Comparison of ENCODE assay signal across 8 cellular contexts in the genomic region with DNA sequence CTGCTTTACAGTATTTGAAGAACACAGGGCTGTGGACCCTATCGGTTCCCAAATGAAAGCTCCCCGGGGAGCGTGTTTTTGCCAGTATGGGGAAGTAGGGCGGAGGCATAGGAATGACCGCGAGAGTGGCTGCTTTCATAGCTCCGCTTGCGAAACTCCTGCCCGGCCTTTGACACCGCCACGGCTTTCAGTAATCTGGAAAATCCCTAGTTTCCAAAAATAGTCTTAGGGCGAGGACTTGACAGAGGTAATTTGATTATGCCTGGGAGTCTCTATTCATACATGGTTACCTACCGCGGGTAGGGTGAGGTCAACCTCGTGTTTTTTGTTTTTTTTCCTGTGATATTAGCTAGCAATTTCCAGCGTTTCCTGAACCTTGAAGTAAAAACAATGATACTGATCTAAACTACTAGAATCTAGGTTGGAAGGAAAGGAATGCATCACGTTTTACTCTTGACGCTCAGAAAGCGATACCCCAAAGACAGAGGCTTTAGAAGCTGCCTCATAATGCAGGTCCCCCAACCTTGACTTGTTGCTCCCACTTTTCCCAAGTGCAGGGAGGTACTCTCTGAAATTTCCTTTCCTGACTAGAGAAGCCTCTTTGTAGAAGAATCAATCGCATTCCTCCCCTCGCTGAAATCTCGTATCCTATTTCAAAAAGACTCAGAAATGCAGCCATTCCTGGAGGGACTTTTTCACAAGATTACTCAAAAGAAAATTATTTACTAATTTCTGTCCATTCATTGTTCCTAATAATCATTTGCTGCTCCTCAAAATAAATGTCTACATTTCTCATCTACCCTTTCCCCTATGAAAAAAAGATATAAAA. TPM values are rescaled to one million over a fixed set of nuclear protein-coding genes. Genes with fewer than 3 reads are reported as not detected.
DNase-seq lines count a peak whose midpoint lies in the region; ATAC-seq, FAIRE-seq and TF ChIP-seq lines count a peak whose summit lies in the region.

No MANE protein-coding gene starts in this region.

- ATAC-seq in GM21515 (IDR thresholded peaks at IDR 0.05; ENCODE audit: unreplicated experiment) (peak; percentile 30), left cardiac atrium (peak; percentile 72 to 77)
- peak; percentile 48 for ATAC-seq in activated naive CD8-positive, alpha-beta T cell treated with anti-CD3 and anti-CD28 coated beads, Interleukin-2, amount 50 U/mL, for 24 hours

- no peaks in the 10 kb centered on the region for H3K9me3 Mint-ChIP-seq in activated naive CD8-positive, alpha-beta T cell treated with anti-CD3 and anti-CD28 coated beads, Interleukin-2, amount 50 U/mL, for 24 hours

- TF ChIP-seq CTCF in prostate gland (IDR thresholded peaks at IDR 0.05): peak in 1 of 4 experiments; percentile 10

- H3K27ac ChIP-seq in prostate gland: peak overlapping the region; percentile 99 to 100

- intact Hi-C loops in left cardiac atrium (cut with DNase I) (loop anchor here in 1 of 2 donors (1.0 kb wide), 1 partner anchor 13 kb away; no protein-coding TSS in a partner anchor), prostate gland (cut with DNase I) (loop anchor here (1.0 kb wide), 1 partner anchor 14 kb away; no protein-coding TSS in a partner anchor)

- H3K4me3 Mint-ChIP-seq in activated naive CD8-positive, alpha-beta T cell treated with anti-CD3 and anti-CD28 coated beads, Interleukin-2, amount 50 U/mL, for 24 hours: peak overlapping the region; percentile 99

- peak overlapping the region; percentile 87 to 99 for H3K4me3 ChIP-seq in prostate gland

- peak; percentile 28 for TF ChIP-seq POLR2A in prostate gland (IDR thresholded peaks at IDR 0.05)

- H3K36me3 ChIP-seq in prostate gland: no peaks in the 10 kb centered on the region

- WGBS in prostate gland: 6% methylated on average over 22 of the region's 22 CpGs

- peak overlapping the region; percentile 93 for H3K27ac Mint-ChIP-seq in activated naive CD8-positive, alpha-beta T cell treated with anti-CD3 and anti-CD28 coated beads, Interleukin-2, amount 50 U/mL, for 24 hours

- DNase-seq in Daoy (ENCODE audit: low read depth): peak; percentile 87
- peak; percentile 75 for DNase-seq in HT1080 (ENCODE audit: low read depth)
- peak; percentile 87 for DNase-seq in RCC 7860 (ENCODE audit: low spot score)
- DNase-seq in activated naive CD8-positive, alpha-beta T cell treated with anti-CD3 and anti-CD28 coated beads, Interleukin-2, amount 50 U/mL, for 24 hours: peak; percentile 67
- peak; percentile 92 for DNase-seq in left cardiac atrium
- DNase-seq in prostate gland (ENCODE audit: low spot score): peak; percentile 72
- no peak for DNase-seq in ecto neural progenitor cell (ENCODE audit: low spot score)

- peaks cover 41% of the 10 kb centered on the region for H3K4me1 Mint-ChIP-seq in activated naive CD8-positive, alpha-beta T cell treated with anti-CD3 and anti-CD28 coated beads, Interleukin-2, amount 50 U/mL, for 24 hours

- H3K27me3 ChIP-seq in prostate gland (replicated peaks; ENCODE audit: insufficient read depth): no peaks in the 10 kb centered on the region

- H3K36me3 Mint-ChIP-seq in activated naive CD8-positive, alpha-beta T cell treated with anti-CD3 and anti-CD28 coated beads, Interleukin-2, amount 50 U/mL, for 24 hours (ENCODE audit: low read depth): peaks cover 42% of the 10 kb centered on the region

- FAIRE-seq in RCC 7860 (lab: Jason Lieb, UNC): peak; percentile 60

- H3K27me3 Mint-ChIP-seq in activated naive CD8-positive, alpha-beta T cell treated with anti-CD3 and anti-CD28 coated beads, Interleukin-2, amount 50 U/mL, for 24 hours: no peaks in the 10 kb centered on the region

- H3K4me1 ChIP-seq in prostate gland (replicated peaks): peaks cover 7% of the 10 kb centered on the region

- no peaks in the 10 kb centered on the region for H3K9me3 ChIP-seq in prostate gland

RNA-seq across cellular contexts. Expression of a gene that starts 0.9 kb away (rescaled TPM):
- total RNA-seq in Daoy (2014; rRNA removed; shearing (Covaris generic)): 91.7 and 94.9 TPM in 2 replicates
- total RNA-seq in HT1080 (2014; rRNA removed; shearing (Covaris generic)): 82.5 and 86.8 TPM in 2 replicates
- polyA plus RNA-seq in HT1080 (2015; cell fraction: cytosol; rRNA removed): 30.7 and 31.3 TPM in 2 replicates
- 584 and 668 TPM in 2 replicates for polyA plus RNA-seq in HT1080 (2015; cell fraction: nucleus; rRNA removed)
- total RNA-seq in left cardiac atrium (10 to 100 TPM; 44.9 to 64.2 TPM), prostate gland (100 to 1,000 TPM in 1 of 2 donors, 10 to 100 TPM in 1; 94.5 to 157 TPM)
